In the genomic region with DNA sequence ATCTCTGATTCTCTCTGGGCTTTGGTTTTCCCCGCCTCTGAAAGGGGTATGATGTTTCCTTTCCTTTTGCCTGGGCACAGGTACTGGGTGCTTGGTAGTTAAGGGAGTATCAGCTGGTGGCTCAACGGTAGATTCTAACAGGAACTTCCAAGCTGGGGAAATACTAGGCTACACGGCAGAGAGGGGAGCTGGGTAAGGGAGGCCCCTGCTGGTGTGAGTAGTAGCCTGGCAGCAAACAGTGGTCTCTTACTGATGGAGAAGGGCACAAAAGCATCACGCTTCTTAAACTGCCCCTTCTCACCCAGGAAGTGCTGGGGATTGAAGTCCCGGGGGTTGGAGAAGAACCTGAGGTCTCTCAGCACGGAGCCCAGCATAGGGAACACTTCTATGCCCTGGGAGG, we compare ENCODE assay signal across 11 cellular contexts. TPM values are rescaled to one million over a fixed set of nuclear protein-coding genes. Genes with fewer than 3 reads are reported as not detected.
DNase-seq lines count a peak whose midpoint lies in the region; ATAC-seq and TF ChIP-seq lines count a peak whose summit lies in the region.
"Had no signal": no experiment of that assay in that cellular context is flagged by ENCODE, and none has a peak within 500 bp of the region (broad histone marks: within the 10 kb centered on the region; RNA-seq: fewer than 3 reads in every experiment).

No MANE protein-coding gene starts in this region.

- no peaks in the 10 kb centered on the region for H3K4me1 ChIP-seq in left lung
- peaks cover 0 to 8% (median 3%) of the 10 kb centered on the region in 4 donors for H3K4me1 ChIP-seq in transverse colon

- no peak for TF ChIP-seq EP300 in transverse colon (IDR thresholded peaks at IDR 0.05; ENCODE audit: low read depth)

- 40 to 59% methylated on average over 1 to 6 of the region's 6 CpGs for WGBS in transverse colon (ENCODE audit: low coverage in 1 of 2), 2 donors

- H3K4me3 ChIP-seq in left lung (no peak overlapping the region), transverse colon (peak overlapping the region in 2 of 4 donors; percentile 8 to 25)

- no peak for TF ChIP-seq POLR2A in transverse colon (IDR thresholded peaks at IDR 0.05)

- H3K36me3 ChIP-seq in left lung = no peaks in the 10 kb centered on the region
- H3K36me3 ChIP-seq in transverse colon = no peaks in the 10 kb centered on the region

- no peak for TF ChIP-seq CTCF in left lung (IDR thresholded peaks at IDR 0.05)
- TF ChIP-seq CTCF in transverse colon (IDR thresholded peaks at IDR 0.05) = peak in 1 of 5 experiments; percentile 29

- ATAC-seq in left lung = no peak

- in situ Hi-C loops in transverse colon (cut with MboI; ENCODE audit: low pct_ligation_motif_present in 1 of 4, low pct_unique_long_range_greater_than_20kb in 1 of 4, low sequenced_read_pairs in 3 of 4) = no loop called here

- H3K27me3 ChIP-seq in left lung = peaks cover 0 to 17% of the 10 kb centered on the region in 2 donors
- H3K27me3 ChIP-seq in transverse colon = peaks cover 20% of the 10 kb centered on the region

- DNase-seq in activated T-cell treated with anti-CD3 and anti-CD28 coated beads for 24 hours (ENCODE audit: low read depth) = peak; percentile 30
- no peak for DNase-seq in activated T-cell treated with anti-CD3 and anti-CD28 coated beads, Interleukin-2, amount 50 U/mL, for 48 hours
- DNase-seq in NCI-H2227 (lab: John Stamatoyannopoulos, UW; ENCODE audit: unreplicated experiment) = peak; percentile 40
- peak; percentile 28 for DNase-seq in central memory CD4-positive, alpha-beta T cell
- DNase-seq in stimulated activated CD4-positive, alpha-beta T cell treated with anti-CD3 and anti-CD28 coated beads, Interleukin-1b, Interleukin-23, amount 100 ng/mL, for 48 hours = peak; percentile 42
- no peak for DNase-seq in left lung
- DNase-seq in NCI-H2171 treated with DMSO at 0.1 percent for 48 hours (lab: John Stamatoyannopoulos, UW) = no peak
- no peak for DNase-seq in transverse colon
- DNase-seq: foreskin melanocyte, NCI-H2107 had no signal

- intact Hi-C loops in left lung (cut with DNase I) (no loop called here), transverse colon (cut with DNase I; ENCODE audit: low total_unique reads) (no loop called here)

- no peaks in the 10 kb centered on the region for H3K9me3 ChIP-seq in left lung
- H3K9me3 ChIP-seq in transverse colon = no peaks in the 10 kb centered on the region

- H3K27ac ChIP-seq in left lung (no peak overlapping the region), transverse colon (peak overlapping the region in 1 of 4 donors; percentile 10)

RNA-seq across cellular contexts. Expression of a gene that starts 26.9 kb away (rescaled TPM):
- total RNA-seq in left lung (not detected), transverse colon (not detected)
- total RNA-seq: mesothelial cell of epicardium had no signal

RNA-seq across cellular contexts. Expression of a gene that starts 58.7 kb away (rescaled TPM):
- total RNA-seq in left lung (under 1 TPM in 1 of 2 donors, not detected in 1; 0.31 TPM), transverse colon (not detected)

Comparison
In these comparisons a context has a peak if more than half of its experiments do, and no peak if none do; other contexts are left out.
1. DNase-seq: peak in activated T-cell treated with anti-CD3 and anti-CD28 coated beads for 24 hours (single experiment), NCI-H2227 (single experiment), central memory CD4-positive, alpha-beta T cell (single experiment) and stimulated activated CD4-positive, alpha-beta T cell treated with anti-CD3 and anti-CD28 coated beads, Interleukin-1b, Interleukin-23, amount 100 ng/mL, for 48 hours (single experiment); none in activated T-cell treated with anti-CD3 and anti-CD28 coated beads, Interleukin-2, amount 50 U/mL, for 48 hours (0 of 2), left lung (0 of 2), NCI-H2171 treated with DMSO at 0.1 percent for 48 hours (single experiment) and transverse colon (single experiment).